21 cellular contexts compared by ENCODE assay signal in the genomic region with DNA sequence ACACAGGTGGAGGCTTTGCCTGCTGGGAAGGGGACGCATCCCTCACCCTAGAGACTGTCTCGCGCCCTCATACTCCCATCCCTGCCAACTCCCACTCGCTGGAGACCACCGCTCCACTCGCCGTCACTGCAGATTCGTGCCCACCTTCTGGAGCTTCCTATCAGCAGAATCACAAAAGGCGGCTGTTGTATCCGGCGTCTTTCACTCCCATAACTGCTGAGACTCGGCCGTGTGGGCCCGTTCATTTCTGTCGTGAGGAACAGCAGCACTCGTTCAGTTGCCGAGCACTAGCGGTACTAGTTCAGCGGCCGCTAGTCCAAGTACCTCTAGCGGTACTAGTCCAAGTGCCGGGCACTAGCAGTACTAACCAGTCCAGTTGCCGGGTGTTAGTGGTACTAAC.
"Had no signal": no experiment of that assay in that cellular context is flagged by ENCODE, and none has a peak within 500 bp of the region (broad histone marks: within the 10 kb centered on the region; RNA-seq: fewer than 3 reads in every experiment).

No MANE protein-coding gene starts in this region.

- H3K4me1 ChIP-seq: SJSA1 had no signal

- H3K36me3 ChIP-seq: SJSA1 had no signal

- ATAC-seq: Panc1 had no signal

- DNase-seq: Karpas-422, KG1, MM.1S, NCI-H1092 treated with DMSO at 0.1 percent for 48 hours, NCI-H1436, NCI-H187, NCI-H2029, NCI-H2081 treated with DMSO at 0.1 percent for 48 hours, NCI-H2171, NCI-H226, NCI-H446, NCI-H510A, NCI-H524 treated with DMSO at 0.1 percent for 48 hours, NCI-H69, NCI-H774, Right ventricle myocardium superior, SIG-M5, SW 1271 had no signal

- H3K27ac ChIP-seq: SJSA1, SK-N-MC had no signal

- H3K9me3 ChIP-seq: SJSA1 had no signal

- H3K4me3 ChIP-seq: SJSA1, SK-N-MC had no signal

- H3K27me3 ChIP-seq: SJSA1 had no signal
